22 cellular contexts compared by ENCODE assay signal in the genomic region with DNA sequence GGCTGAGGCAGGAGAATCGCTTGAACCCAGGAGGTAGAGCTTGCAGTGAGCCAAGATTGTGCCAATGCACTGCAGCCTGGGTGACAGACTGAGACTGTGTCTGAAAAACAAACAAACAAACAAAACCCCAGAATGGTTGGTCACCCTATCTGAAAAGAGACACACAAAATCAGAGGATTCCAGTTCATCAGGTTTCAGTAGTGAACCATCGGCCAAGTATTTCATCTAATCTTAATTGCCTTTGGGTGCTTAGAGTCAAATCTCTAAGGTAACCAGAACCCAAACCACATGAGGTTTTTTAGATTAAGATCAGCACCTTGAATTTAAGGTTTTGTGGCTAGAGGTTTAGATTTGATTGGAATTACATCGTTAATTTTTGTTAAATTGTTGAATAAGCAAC. TPM values are rescaled to one million over a fixed set of nuclear protein-coding genes. Genes with fewer than 3 reads are reported as not detected.
DNase-seq lines count a peak whose midpoint lies in the region; ATAC-seq lines count a peak whose summit lies in the region.
"Had no signal": no experiment of that assay in that cellular context is flagged by ENCODE, and none has a peak within 500 bp of the region (broad histone marks: within the 10 kb centered on the region; RNA-seq: fewer than 3 reads in every experiment).

No MANE protein-coding gene starts in this region.

- H3K4me1 Mint-ChIP-seq in activated T-cell treated with anti-CD3 and anti-CD28 coated beads, Interleukin-2, amount 50 U/mL, for 72 hours (ENCODE audit: low read depth) = peaks cover 71% of the 10 kb centered on the region
- H3K4me1 Mint-ChIP-seq in activated T-cell treated with anti-CD3 and anti-CD28 coated beads, Interleukin-2, amount 50 U/mL, for 4 hours (ENCODE audit: low read depth) = peaks cover 66% of the 10 kb centered on the region

- H3K4me1 ChIP-seq in trophoblast cell (ENCODE audit: control insufficient read depth in 1 of 2, insufficient read depth in 2 of 2, low read length in 2 of 2) = peaks cover 4 to 8% of the 10 kb centered on the region in 2 experiments

- H4K8ac ChIP-seq in trophoblast cell (ENCODE audit: low read depth, low read length) = no peak overlapping the region

- H3K4me3 ChIP-seq in Jurkat, Clone E6-1 (ENCODE audit: low read length) = no peak overlapping the region
- H3K4me3 ChIP-seq in trophoblast cell (ENCODE audit: low read depth, low read length) = no peak overlapping the region
- H3K4me3 ChIP-seq: adrenal gland, heart left ventricle, lower lobe of right lung, right atrium auricular region, SJSA1, suprapubic skin had no signal

- no peaks in the 10 kb centered on the region for H3K9me3 Mint-ChIP-seq in activated T-cell treated with anti-CD3 and anti-CD28 coated beads, Interleukin-2, amount 50 U/mL, for 72 hours
- H3K9me3 Mint-ChIP-seq in activated T-cell treated with anti-CD3 and anti-CD28 coated beads, Interleukin-2, amount 50 U/mL, for 4 hours = no peaks in the 10 kb centered on the region
- H3K9me3 Mint-ChIP-seq: CD4-positive, alpha-beta memory T cell had no signal

- H3K27me3 Mint-ChIP-seq in activated T-cell treated with anti-CD3 and anti-CD28 coated beads, Interleukin-2, amount 50 U/mL, for 72 hours (ENCODE audit: low read depth) = no peaks in the 10 kb centered on the region
- no peaks in the 10 kb centered on the region for H3K27me3 Mint-ChIP-seq in activated T-cell treated with anti-CD3 and anti-CD28 coated beads, Interleukin-2, amount 50 U/mL, for 4 hours (ENCODE audit: low read depth)
- H3K27me3 Mint-ChIP-seq: CD4-positive, alpha-beta memory T cell had no signal

- H2BK120ac ChIP-seq in trophoblast cell (ENCODE audit: insufficient read depth, low read length, poor library complexity) = no peak overlapping the region

- H3K36me3 Mint-ChIP-seq in activated T-cell treated with anti-CD3 and anti-CD28 coated beads, Interleukin-2, amount 50 U/mL, for 72 hours (ENCODE audit: insufficient read depth in 2 of 2) = peaks cover 0 to 26% of the 10 kb centered on the region in 2 donors
- peaks cover 13% of the 10 kb centered on the region for H3K36me3 Mint-ChIP-seq in activated T-cell treated with anti-CD3 and anti-CD28 coated beads, Interleukin-2, amount 50 U/mL, for 4 hours (ENCODE audit: insufficient read depth)

- H3K4me2 ChIP-seq in trophoblast cell (ENCODE audit: low read length) = peak overlapping the region; percentile 34

- DNase-seq in activated T-cell treated with anti-CD3 and anti-CD28 coated beads, Interleukin-2, amount 50 U/mL, for 72 hours = no peak
- no peak for DNase-seq in activated T-cell treated with anti-CD3 and anti-CD28 coated beads, Interleukin-2, amount 50 U/mL, for 4 hours
- peak; percentile 23 for DNase-seq in Jurkat, Clone E6-1 (ENCODE audit: low read depth, low spot score)
- DNase-seq in astrocyte of the hippocampus (ENCODE audit: low read depth, low spot score) (peak; percentile 34), trophoblast cell (peak; percentile 77 to 99), cardiac septum (ENCODE audit: low spot score) (no peak), anterior cingulate cortex (lab: John Stamatoyannopoulos, UW) (no peak), CD1c-positive myeloid dendritic cell (ENCODE audit: extremely low spot score) (no peak)
- DNase-seq: ACHN; activated CD8-positive, alpha-beta memory T cell treated with anti-CD3 and anti-CD28 coated beads for 24 hours; adrenal gland; CD4-positive, alpha-beta memory T cell; effector CD8-positive, alpha-beta T cell; heart left ventricle; lower lobe of right lung; NCI-H1048; NCI-H2029 treated with DMSO at 0.1 percent for 48 hours; NCI-H526; occipital lobe had no signal

- H2BK5ac ChIP-seq in trophoblast cell (ENCODE audit: low read depth, low read length, poor library complexity) = no peak overlapping the region

- H3K4ac ChIP-seq in trophoblast cell (ENCODE audit: low read depth, low read length) = peak overlapping the region; percentile 24

- no peaks in the 10 kb centered on the region for H3K27me3 ChIP-seq in trophoblast cell (ENCODE audit: insufficient read depth, low read length)
- H3K27me3 ChIP-seq: adrenal gland, heart left ventricle, right atrium auricular region, SJSA1, suprapubic skin had no signal

- intact Hi-C loops in cardiac septum (cut with DNase I) = no loop called here

- no peak overlapping the region for H4K91ac ChIP-seq in trophoblast cell (ENCODE audit: low read depth, low read length)

- peak; percentile 38 to 49 for ATAC-seq in activated T-cell treated with anti-CD3 and anti-CD28 coated beads, Interleukin-2, amount 50 U/mL, for 72 hours (replicated peaks in 1 of 2)
- ATAC-seq in activated T-cell treated with anti-CD3 and anti-CD28 coated beads, Interleukin-2, amount 50 U/mL, for 4 hours = no peak
- ATAC-seq: heart left ventricle, lower lobe of right lung had no signal

- H3K36me3 ChIP-seq in trophoblast cell (ENCODE audit: control insufficient read depth in 1 of 2, insufficient read depth in 2 of 2, low read length in 2 of 2) = peaks cover 9 to 11% of the 10 kb centered on the region in 2 experiments
- H3K36me3 ChIP-seq: right atrium auricular region had no signal

- H2BK12ac ChIP-seq in trophoblast cell (ENCODE audit: low read length) = no peak overlapping the region

- no peak overlapping the region for H2AFZ ChIP-seq in trophoblast cell (ENCODE audit: insufficient read depth, low read length, poor library complexity)

- H3K4me3 Mint-ChIP-seq in activated T-cell treated with anti-CD3 and anti-CD28 coated beads, Interleukin-2, amount 50 U/mL, for 72 hours = no peak overlapping the region
- H3K4me3 Mint-ChIP-seq in activated T-cell treated with anti-CD3 and anti-CD28 coated beads, Interleukin-2, amount 50 U/mL, for 4 hours = no peak overlapping the region

- no peak overlapping the region for H4K12ac ChIP-seq in trophoblast cell (ENCODE audit: low read depth, low read length)

- no peak overlapping the region for H3K9ac ChIP-seq in trophoblast cell (ENCODE audit: low read length)

- H3K23ac ChIP-seq in trophoblast cell (ENCODE audit: low read length) = no peak overlapping the region

- WGBS in trophoblast cell (ENCODE audit: extremely low coverage, insufficient coverage, insufficient read length) = no CpG with 5 or more reads among the region's 3 CpGs

- no peak overlapping the region for H3K18ac ChIP-seq in trophoblast cell (ENCODE audit: low read length)

- no peaks in the 10 kb centered on the region for H3K79me1 ChIP-seq in trophoblast cell (ENCODE audit: low read length)

- peaks cover 2% of the 10 kb centered on the region for H3K79me2 ChIP-seq in trophoblast cell (ENCODE audit: control insufficient read depth, insufficient read depth, low read length, poor library complexity)

- H3K27ac Mint-ChIP-seq in activated T-cell treated with anti-CD3 and anti-CD28 coated beads, Interleukin-2, amount 50 U/mL, for 72 hours = no peak overlapping the region

- H3K14ac ChIP-seq in trophoblast cell (ENCODE audit: low read length) = no peak overlapping the region

- H2AK5ac ChIP-seq in trophoblast cell (ENCODE audit: low read length) = no peak overlapping the region

- no peaks in the 10 kb centered on the region for H3K9me3 ChIP-seq in trophoblast cell (ENCODE audit: insufficient read depth, low read depth, low read length)
- H3K9me3 ChIP-seq: adrenal gland, heart left ventricle, lower lobe of right lung, right atrium auricular region, SJSA1, suprapubic skin had no signal

- peak overlapping the region; percentile 64 for H3K27ac ChIP-seq in trophoblast cell (ENCODE audit: low read depth, low read length)
- H3K27ac ChIP-seq: adrenal gland, heart left ventricle, lower lobe of right lung, right atrium auricular region, SJSA1, suprapubic skin had no signal

RNA-seq across cellular contexts. Expression of gene ZBTB2, which starts 8.3 kb away (rescaled TPM):
- 10 to 100 TPM; 24.3 to 27.7 TPM for total RNA-seq in activated T-cell treated with anti-CD3 and anti-CD28 coated beads, Interleukin-2, amount 50 U/mL, for 72 hours
- 10 to 100 TPM; 18.5 to 21.7 (median 19.5) TPM for total RNA-seq in activated T-cell treated with anti-CD3 and anti-CD28 coated beads, Interleukin-2, amount 50 U/mL, for 4 hours
- 10.6 TPM for polyA plus RNA-seq in Jurkat, Clone E6-1 (2012; ENCODE audit: insufficient read depth, insufficient read length)
- 26.4 and 27.4 TPM in 2 replicates for polyA plus RNA-seq in trophoblast cell (2013)
- 8.0 TPM for total RNA-seq in cardiac septum

RNA-seq across cellular contexts. Expression of gene RMND1, which starts 52.2 kb away (rescaled TPM):
- 10 to 100 TPM; 22.7 to 26.6 TPM for total RNA-seq in activated T-cell treated with anti-CD3 and anti-CD28 coated beads, Interleukin-2, amount 50 U/mL, for 72 hours
- total RNA-seq in activated T-cell treated with anti-CD3 and anti-CD28 coated beads, Interleukin-2, amount 50 U/mL, for 4 hours = 10 to 100 TPM; 15.3 to 18.1 (median 16.5) TPM
- polyA plus RNA-seq in Jurkat, Clone E6-1 (2012; ENCODE audit: insufficient read depth, insufficient read length) = 23.7 TPM
- 19.0 and 19.2 TPM in 2 replicates for polyA plus RNA-seq in trophoblast cell (2013)
- 11.5 TPM for total RNA-seq in cardiac septum

Comparison
In these comparisons a context has a peak if more than half of its experiments do, and no peak if none do; other contexts are left out.
1. ATAC-seq: peak in activated T-cell treated with anti-CD3 and anti-CD28 coated beads, Interleukin-2, amount 50 U/mL, for 72 hours (2 of 2); none in activated T-cell treated with anti-CD3 and anti-CD28 coated beads, Interleukin-2, amount 50 U/mL, for 4 hours (0 of 2).
2. DNase-seq: peak in Jurkat, Clone E6-1 (single experiment), astrocyte of the hippocampus (single experiment) and trophoblast cell (2 of 2); none in activated T-cell treated with anti-CD3 and anti-CD28 coated beads, Interleukin-2, amount 50 U/mL, for 72 hours (0 of 2), activated T-cell treated with anti-CD3 and anti-CD28 coated beads, Interleukin-2, amount 50 U/mL, for 4 hours (single experiment), cardiac septum (single experiment), anterior cingulate cortex (0 of 58) and CD1c-positive myeloid dendritic cell (single experiment).